In genomic region chr12:53174881-53175491, GRCh38 we compare ENCODE assay signal across 8 cellular contexts. TPM values are rescaled to one million over a fixed set of nuclear protein-coding genes. Genes with fewer than 3 reads are reported as not detected.
A peak's percentile ranks its signal among the peaks of the same experiment; 100 is the strongest.
DNase-seq lines count a peak whose midpoint lies in the region; ATAC-seq and TF ChIP-seq lines count a peak whose summit lies in the region.

No MANE protein-coding gene starts in this region.

- H3K9me3 ChIP-seq in HEK293 (ENCODE audit: control insufficient read depth, insufficient read depth, low read depth, low read length) (no peaks in the 10 kb centered on the region), PC-9 (ENCODE audit: insufficient read depth, low read depth) (no peaks in the 10 kb centered on the region), gastroesophageal sphincter (no peaks in the 10 kb centered on the region)

- CTCF ChIA-PET in HEK293 (lab: Yijun Ruan, JAX) = interaction anchor here (0.6 to 6.2 kb wide), 7 partner anchors 10 to 160 kb away, joined by 3 to 52 read pairs (median 4); partner anchors contain the start of gene ESPL1
- CTCF ChIA-PET in PC-9 (lab: Charles Lee) = no interaction called here

- TF ChIP-seq CTCF in HEK293 (tag by site-specific recombination; IDR thresholded peaks at IDR 0.05) (no peak), PC-9 (conservative IDR thresholded peaks at IDR 0.05) (peak; percentile 42; the same call in 1 of the 2 replicates), gastroesophageal sphincter (IDR thresholded peaks at IDR 0.05) (peak in 1 of 4 experiments; percentile 18)

- POLR2A ChIA-PET in HEK293 (lab: Yijun Ruan, JAX) = no interaction called here
- POLR2A ChIA-PET in PC-9 (lab: Charles Lee; ENCODE audit: unreplicated experiment) = no interaction called here

- H3K27me3 ChIP-seq in PC-9 (ENCODE audit: insufficient read depth, low read depth) = no peaks in the 10 kb centered on the region
- H3K27me3 ChIP-seq in gastroesophageal sphincter = no peaks in the 10 kb centered on the region

- ATAC-seq in gastroesophageal sphincter = peak; percentile 42
- no peak for ATAC-seq in HG02759 (IDR thresholded peaks at IDR 0.05; ENCODE audit: unreplicated experiment)
- no peak for ATAC-seq in HG02678 (IDR thresholded peaks at IDR 0.05; ENCODE audit: unreplicated experiment)

- H2AFZ ChIP-seq in PC-9 = no peak overlapping the region

- no peaks in the 10 kb centered on the region for H3K9me2 ChIP-seq in PC-9 (ENCODE audit: insufficient read depth)

- H3K4me1 ChIP-seq in HEK293 (ENCODE audit: control insufficient read depth, insufficient read depth, low read length) (peaks cover 28% of the 10 kb centered on the region), PC-9 (replicated peaks; ENCODE audit: insufficient read depth) (peaks cover 26% of the 10 kb centered on the region), gastroesophageal sphincter (peaks cover 0 to 52% (median 8%) of the 10 kb centered on the region in 3 donors)

- no peak for TF ChIP-seq POLR2A in gastroesophageal sphincter (IDR thresholded peaks at IDR 0.05)

- 73% methylated on average over 3 of the region's 4 CpGs; no CpG with 5 or more reads in 1 of the 2 donors for WGBS in gastroesophageal sphincter (ENCODE audit: low coverage in 1 of 2), 2 donors

- H3K36me3 ChIP-seq in HEK293 (ENCODE audit: control insufficient read depth in 2 of 2, insufficient read depth in 1 of 2, low read length in 2 of 2) = peaks cover 0 to 11% of the 10 kb centered on the region in 2 experiments; a peak in 2 of 3 replicates
- no peaks in the 10 kb centered on the region for H3K36me3 ChIP-seq in PC-9 (ENCODE audit: low read depth)
- peaks cover 0 to 30% of the 10 kb centered on the region in 2 donors for H3K36me3 ChIP-seq in gastroesophageal sphincter

- H3K79me2 ChIP-seq in PC-9 (ENCODE audit: low read depth) = peaks cover 10% of the 10 kb centered on the region; the same call in 1 of the 2 replicates

- H3K4me2 ChIP-seq in PC-9 = peak overlapping the region; percentile 25; the same call in 1 of the 2 replicates

- no TSS peak for BruUV-seq in PC-9 (replicated peaks; lab: Mats Ljungman, UMichigan)

- TF ChIP-seq EP300 in gastroesophageal sphincter (IDR thresholded peaks at IDR 0.05) = no peak

- DNase-seq in AG08395 (ENCODE audit: low spot score) (peak; percentile 35), PC-9 (peak; percentile 21 to 63), D341Med (ENCODE audit: low spot score) (no peak), NCI-H128 (lab: John Stamatoyannopoulos, UW; ENCODE audit: unreplicated experiment) (no peak)

- H3K4me3 ChIP-seq in HEK293 (ENCODE audit: low read depth, low read length) = no peak overlapping the region
- H3K4me3 ChIP-seq in PC-9 = no peak overlapping the region
- no peak overlapping the region for H3K4me3 ChIP-seq in gastroesophageal sphincter

- peaks cover 27% of the 10 kb centered on the region for H3F3A ChIP-seq in PC-9 (ENCODE audit: insufficient read depth, low read depth)

- H3K27ac ChIP-seq in HEK293 (ENCODE audit: extremely low read depth, low read depth, low read length) = no peak overlapping the region
- no peak overlapping the region for H3K27ac ChIP-seq in PC-9
- no peak overlapping the region for H3K27ac ChIP-seq in gastroesophageal sphincter

- intact Hi-C loops in PC-9 (cut with micrococcal nuclease; ENCODE audit: unreplicated experiment) = loop anchor here (1.0 to 10.0 kb wide), 2 partner anchors 110 to 112 kb away; no protein-coding TSS in a partner anchor

- no peaks in the 10 kb centered on the region for H4K20me1 ChIP-seq in PC-9 (ENCODE audit: insufficient read depth)

TF ChIP-seq in HEK293, 187 proteins besides CTCF, POLR2A, EP300 and RAD21:
- TF ChIP-seq ZBTB48 (tag by site-specific recombination; IDR thresholded peaks at IDR 0.05) (peak; percentile 71), YY1 (tag by site-specific recombination; IDR thresholded peaks at IDR 0.05) (no peak), ZNF654 (tag by site-specific recombination; IDR thresholded peaks at IDR 0.05; ENCODE audit: low read depth) (peak; percentile 11; the same call in 1 of the 2 replicates), SP7 (tag by site-specific recombination; IDR thresholded peaks at IDR 0.05) (0 out of 2 replicates have a peak, but pooled peaks have one; percentile 25), KLF16 (tag by site-specific recombination; IDR thresholded peaks at IDR 0.05) (no peak), PRDM1 (tag by site-specific recombination; IDR thresholded peaks at IDR 0.05) (peak; percentile 54), GLIS1 (tag by site-specific recombination; IDR thresholded peaks at IDR 0.05) (peak; percentile 81), WT1 (tag by site-specific recombination; IDR thresholded peaks at IDR 0.05) (peak; percentile 43; the same call in 1 of the 2 replicates), EGR2 (tag by site-specific recombination; IDR thresholded peaks at IDR 0.05; ENCODE audit: low read depth) (peak; percentile 19; the same call in 1 of the 2 replicates), SP3 (tag by site-specific recombination; IDR thresholded peaks at IDR 0.05) (no peak), ZNF600 (tag by site-specific recombination; IDR thresholded peaks at IDR 0.05) (no peak), ZNF423 (tag by site-specific recombination; IDR thresholded peaks at IDR 0.05) (peak; percentile 54; the same call in 1 of the 2 replicates), TRIM28 (IDR thresholded peaks at IDR 0.05; ENCODE audit: borderline replicate concordance, low read length) (0 out of 2 replicates have a peak, but pooled peaks have one; percentile 59), SALL2 (tag by site-specific recombination; IDR thresholded peaks at IDR 0.05; ENCODE audit: borderline replicate concordance) (no peak), ZBTB7A (tag by site-specific recombination; IDR thresholded peaks at IDR 0.05; ENCODE audit: low read depth) (no peak), ZNF24 (tag by site-specific recombination; IDR thresholded peaks at IDR 0.05) (no peak), ZIC2 (tag by site-specific recombination; IDR thresholded peaks at IDR 0.05) (peak; percentile 79), PATZ1 (tag by site-specific recombination; IDR thresholded peaks at IDR 0.05) (no peak), ZBTB6 (tag by site-specific recombination; IDR thresholded peaks at IDR 0.05) (no peak)

RNA-seq across cellular contexts. Expression of gene ZNF740, which starts 5.5 kb away (rescaled TPM):
- total RNA-seq in PC-9 (2021) = 48.3 and 65.8 TPM in 2 replicates
- total RNA-seq in gastroesophageal sphincter = 10 to 100 TPM; 14.9 to 27.7 (median 17.4) TPM

RNA-seq across cellular contexts. Expression of gene CSAD, which starts 5.7 kb away (rescaled TPM):
- total RNA-seq in PC-9 (2021) (33.1 and 49.0 TPM in 2 replicates), gastroesophageal sphincter (10 to 100 TPM; 11.3 to 47.5 (median 24.1) TPM)

RNA-seq across cellular contexts. Expression of gene ITGB7, which starts 32.1 kb away (rescaled TPM):
- total RNA-seq in PC-9 (2021) (2.4 and 3.3 TPM in 2 replicates), gastroesophageal sphincter (1 to 10 TPM in 2 of 4 donors, under 1 TPM in 2; 0.40 to 5.8 (median 2.6) TPM)

RNA-seq across cellular contexts. Expression of gene RARG, which starts 57.0 kb away (rescaled TPM):
- total RNA-seq in PC-9 (2021) (118 and 124 TPM in 2 replicates), gastroesophageal sphincter (10 to 100 TPM; 15.6 to 26.6 (median 22.9) TPM)

Comparison
In these comparisons a context has a peak if more than half of its experiments do, and no peak if none do; other contexts are left out.
1. DNase-seq: peak in AG08395 (single experiment) and PC-9 (2 of 2); none in D341Med (single experiment) and NCI-H128 (single experiment).